27 cellular contexts compared by ENCODE assay signal in the genomic region with DNA sequence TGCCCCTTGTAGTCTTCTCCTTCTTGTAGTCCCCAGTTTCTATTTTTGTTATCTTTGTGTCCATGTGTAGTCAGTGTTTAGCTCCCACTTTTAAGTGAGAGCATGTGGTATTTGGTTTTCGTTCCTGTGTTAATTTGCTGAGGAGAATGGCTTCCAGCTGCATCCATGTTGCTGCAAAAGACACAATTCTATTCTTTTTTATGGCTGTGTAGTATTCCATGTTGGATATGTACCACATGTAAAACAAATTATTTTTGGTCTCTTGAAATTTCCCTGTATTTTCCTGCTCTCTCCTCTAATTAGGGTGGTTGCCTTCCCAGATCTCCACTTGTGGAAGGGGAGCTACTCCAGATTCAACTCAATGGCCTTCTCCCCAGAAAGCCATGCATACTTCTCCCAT.
DNase-seq lines count a peak whose midpoint lies in the region; ATAC-seq, FAIRE-seq and TF ChIP-seq lines count a peak whose summit lies in the region.
"Had no signal": no experiment of that assay in that cellular context is flagged by ENCODE, and none has a peak within 500 bp of the region (broad histone marks: within the 10 kb centered on the region; RNA-seq: fewer than 3 reads in every experiment).

No MANE protein-coding gene starts in this region.

- H3K36me3 ChIP-seq in IMR-90 (ENCODE audit: control insufficient read depth, insufficient read depth, low read length) (no peaks in the 10 kb centered on the region), H1 (ENCODE audit: control insufficient read depth in 2 of 4, insufficient read depth in 4 of 4, low read length in 3 of 4) (no peaks in the 10 kb centered on the region)
- H3K36me3 ChIP-seq: BE2C, BLaER1 had no signal

- ATAC-seq in IMR-90 (ENCODE audit: low read depth), result no peak
- ATAC-seq in HG02623 (IDR thresholded peaks at IDR 0.05; ENCODE audit: unreplicated experiment), result no peak
- ATAC-seq: GM12878 had no signal

- H2BK15ac ChIP-seq in IMR-90 (ENCODE audit: low read depth, low read length) (no peak overlapping the region), H1 (ENCODE audit: low read length) (no peak overlapping the region)

- CTCF ChIA-PET in IMR-90 (lab: Yijun Ruan, JAX) (no interaction called here), H1 (lab: Charles Lee; ENCODE audit: partially characterized antibody) (interaction anchor here (0.8 to 1.3 kb wide), 4 partner anchors 9 to 329 kb away, joined by 3 to 5 read pairs (median 3); no protein-coding TSS in a partner anchor)

- H3K79me1 ChIP-seq in IMR-90 (ENCODE audit: low read depth in 1 of 2, low read length in 2 of 2) (no peaks in the 10 kb centered on the region), H1 (ENCODE audit: low read depth, low read length) (no peaks in the 10 kb centered on the region)

- no TSS peak for BruUV-seq in IMR-90 (replicated peaks; lab: Mats Ljungman, UMichigan)

- TF ChIP-seq RAD21 in IMR-90 (IDR thresholded peaks at IDR 0.05; ENCODE audit: low read length) (no peak), H1 (IDR thresholded peaks at IDR 0.05 in 1 of 2, conservative IDR thresholded peaks at IDR 0.05 in 1 of 2; ENCODE audit: low read depth in 2 of 2, low read length in 2 of 2) (no peak)

- peaks cover 6% of the 10 kb centered on the region for H3K9me3 Mint-ChIP-seq in activated naive CD4-positive, alpha-beta T cell treated with anti-CD3 and anti-CD28 coated beads, Interleukin-2, amount 50 U/mL, for 24 hours

- H3K9ac ChIP-seq in IMR-90 (ENCODE audit: low read depth, low read length) (no peak overlapping the region), H1 (replicated peaks in 1 of 4; ENCODE audit: extremely low read depth in 1 of 4, low read depth in 3 of 4, low read length in 3 of 4) (no peak overlapping the region)
- H3K9ac ChIP-seq: BLaER1 had no signal

- no peak overlapping the region for H2AK5ac ChIP-seq in IMR-90 (ENCODE audit: low read depth, low read length)
- H2AK5ac ChIP-seq in H1 (ENCODE audit: low read depth, low read length), result no peak overlapping the region

- dilution Hi-C loops in IMR-90 (cut with HindIII; ENCODE audit: low sequenced_read_pairs, unreplicated experiment), result no loop called here

- H3K4me3 Mint-ChIP-seq in activated naive CD4-positive, alpha-beta T cell treated with anti-CD3 and anti-CD28 coated beads, Interleukin-2, amount 50 U/mL, for 24 hours, result peak overlapping the region; percentile 15
- H3K4me3 Mint-ChIP-seq: CD14-positive monocyte; CD4-positive, alpha-beta memory T cell; CD8-positive, alpha-beta memory T cell had no signal

- H3K4me2 ChIP-seq in IMR-90 (ENCODE audit: low read depth, low read length), result no peak overlapping the region
- H3K4me2 ChIP-seq in H1 (ENCODE audit: insufficient read depth in 1 of 2, low read depth in 2 of 2, low read length in 2 of 2), result no peak overlapping the region
- H3K4me2 ChIP-seq: BLaER1 had no signal

- H3K27me3 Mint-ChIP-seq in activated naive CD4-positive, alpha-beta T cell treated with anti-CD3 and anti-CD28 coated beads, Interleukin-2, amount 50 U/mL, for 24 hours, result peaks cover under 1% of the 10 kb centered on the region
- H3K27me3 Mint-ChIP-seq: CD4-positive, CD25-positive, alpha-beta regulatory T cell had no signal

- H2BK120ac ChIP-seq in IMR-90 (ENCODE audit: low read depth, low read length) (no peak overlapping the region), H1 (replicated peaks; ENCODE audit: low read depth, low read length) (no peak overlapping the region)

- H3K23ac ChIP-seq in IMR-90 (ENCODE audit: low read depth, low read length) (no peak overlapping the region), H1 (ENCODE audit: insufficient read length) (no peak overlapping the region)

- no peak overlapping the region for H3K4me3 ChIP-seq in IMR-90 (ENCODE audit: insufficient read depth, low read depth, low read length)
- no peak overlapping the region for H3K4me3 ChIP-seq in H1 (ENCODE audit: extremely low read depth in 1 of 4, insufficient read depth in 2 of 4, low read depth in 3 of 4, low read length in 4 of 4)
- H3K4me3 ChIP-seq: BLaER1, GM12878 had no signal

- no peaks in the 10 kb centered on the region for H3K27me3 ChIP-seq in IMR-90 (ENCODE audit: control insufficient read depth, insufficient read depth, low read length)
- H3K27me3 ChIP-seq in H1 (replicated peaks in 1 of 4; ENCODE audit: control insufficient read depth in 3 of 4, extremely low read depth in 1 of 4, insufficient read depth in 3 of 4, low read length in 3 of 4), result no peaks in the 10 kb centered on the region
- H3K27me3 ChIP-seq: BE2C, BLaER1 had no signal

- H3K4ac ChIP-seq in IMR-90 (ENCODE audit: low read depth, low read length), result no peak overlapping the region
- no peak overlapping the region for H3K4ac ChIP-seq in H1 (replicated peaks; ENCODE audit: insufficient read length, low read depth, low read length)

- H3K18ac ChIP-seq in IMR-90 (ENCODE audit: low read depth, low read length) (no peak overlapping the region), H1 (ENCODE audit: extremely low read depth, low read length) (no peak overlapping the region)

- no peaks in the 10 kb centered on the region; a peak in 1 of 4 replicates for H3K79me2 ChIP-seq in H1 (ENCODE audit: control insufficient read depth in 1 of 2, insufficient read depth in 2 of 2, low read length in 2 of 2)

- H4K91ac ChIP-seq in IMR-90 (ENCODE audit: insufficient read depth, low read depth, low read length), result no peak overlapping the region
- no peak overlapping the region for H4K91ac ChIP-seq in H1 (replicated peaks; ENCODE audit: insufficient read length, low read length)

- POLR2A ChIA-PET in IMR-90 (lab: Charles Lee; ENCODE audit: unreplicated experiment), result no interaction called here
- POLR2A ChIA-PET in H1 (lab: Charles Lee; ENCODE audit: partially characterized antibody), result interaction anchor here (0.6 kb wide), 1 partner anchor 252 kb away, joined by 3 read pairs; no protein-coding TSS in a partner anchor

- intact Hi-C loops in IMR-90 (cut with micrococcal nuclease), result no loop called here

- peaks cover 39% of the 10 kb centered on the region for H3K9me3 ChIP-seq in IMR-90 (ENCODE audit: control insufficient read depth, insufficient read depth, low read length)
- no peaks in the 10 kb centered on the region for H3K9me3 ChIP-seq in H1 (ENCODE audit: insufficient read depth in 2 of 2, low read depth in 1 of 2, low read length in 1 of 2)
- H3K9me3 ChIP-seq: BE2C, BLaER1 had no signal

- no peak for DNase-seq in activated naive CD4-positive, alpha-beta T cell treated with anti-CD3 and anti-CD28 coated beads, Interleukin-2, amount 50 U/mL, for 16 hours
- DNase-seq in IMR-90, result no peak
- no peak for DNase-seq in H1 (ENCODE audit: low read depth in 1 of 2, low spot score in 2 of 2)
- no peak for DNase-seq in NCI-H2107 (lab: John Stamatoyannopoulos, UW)
- no peak for DNase-seq in activated T-cell treated with anti-CD3 and anti-CD28 coated beads for 4 hours
- DNase-seq: ACHN; BE2C; C1 segment of cervical spinal cord; CD4-positive, alpha-beta memory T cell; CD4-positive, CD25-positive, alpha-beta regulatory T cell; CD8-positive, alpha-beta memory T cell; COR-L47; DMS 273 treated with DMSO at 0.1 percent for 48 hours; DMS153; DMS53; DMS79; DND-41; EL; GDM1 had no signal

- no peak for FAIRE-seq in H1 (lab: Jason Lieb, UNC)
- FAIRE-seq: GM12878, GM12892, GM18507 had no signal

- no peak for TF ChIP-seq CTCF in IMR-90 (conservative IDR thresholded peaks at IDR 0.05; ENCODE audit: low read depth, low read length)
- TF ChIP-seq CTCF in H1 (IDR thresholded peaks at IDR 0.05; ENCODE audit: control extremely low read depth in 1 of 3, insufficient read depth in 1 of 3, low read depth in 1 of 3, low read length in 3 of 3), result no peak

- H3K56ac ChIP-seq in IMR-90 (ENCODE audit: extremely low read depth, insufficient read depth, low read length) (no peak overlapping the region), H1 (replicated peaks; ENCODE audit: insufficient read length, low read depth, low read length) (no peak overlapping the region)

- H2BK12ac ChIP-seq in H1 (ENCODE audit: low read depth, low read length), result no peak overlapping the region

- TF ChIP-seq POLR2A in IMR-90 (IDR thresholded peaks at IDR 0.05; ENCODE audit: low read depth, low read length) (no peak), H1 (IDR thresholded peaks at IDR 0.05; ENCODE audit: control extremely low read depth in 1 of 2, low read depth in 2 of 2, low read length in 2 of 2) (no peak)

- H3K27ac Mint-ChIP-seq in activated naive CD4-positive, alpha-beta T cell treated with anti-CD3 and anti-CD28 coated beads, Interleukin-2, amount 50 U/mL, for 24 hours, result no peak overlapping the region
- H3K27ac Mint-ChIP-seq: CD4-positive, alpha-beta memory T cell; CD4-positive, CD25-positive, alpha-beta regulatory T cell; CD8-positive, alpha-beta memory T cell had no signal

- H3K36me3 Mint-ChIP-seq in activated naive CD4-positive, alpha-beta T cell treated with anti-CD3 and anti-CD28 coated beads, Interleukin-2, amount 50 U/mL, for 24 hours, result peaks cover 3% of the 10 kb centered on the region
- H3K36me3 Mint-ChIP-seq: CD14-positive monocyte; CD4-positive, alpha-beta memory T cell; CD4-positive, CD25-positive, alpha-beta regulatory T cell had no signal

- no peak overlapping the region for H3K27ac ChIP-seq in IMR-90 (ENCODE audit: insufficient read depth, low read length)
- no peak overlapping the region for H3K27ac ChIP-seq in H1 (ENCODE audit: low read depth, low read length)
- H3K27ac ChIP-seq: 22Rv1, BLaER1 had no signal

- H4K5ac ChIP-seq in IMR-90 (ENCODE audit: low read depth, low read length), result no peak overlapping the region
- H4K5ac ChIP-seq in H1 (ENCODE audit: insufficient read length, low read depth, low read length), result no peak overlapping the region

- H4K8ac ChIP-seq in IMR-90 (ENCODE audit: low read depth in 2 of 2, low read length in 2 of 2), result no peak overlapping the region
- H4K8ac ChIP-seq in H1 (ENCODE audit: extremely low read depth, insufficient read depth, low read length), result no peak overlapping the region

- H4K20me1 ChIP-seq in IMR-90 (ENCODE audit: insufficient read depth, low read length), result no peaks in the 10 kb centered on the region
- no peaks in the 10 kb centered on the region for H4K20me1 ChIP-seq in H1 (replicated peaks in 1 of 2; ENCODE audit: control insufficient read depth in 1 of 2, insufficient read depth in 2 of 2, low read length in 2 of 2)
- H4K20me1 ChIP-seq: BLaER1 had no signal

- peak overlapping the region; percentile 32 for H2AFZ ChIP-seq in IMR-90 (replicated peaks; ENCODE audit: low read length, poor library complexity)
- H2AFZ ChIP-seq in H1 (ENCODE audit: low read length), result no peak overlapping the region

- H2BK20ac ChIP-seq in IMR-90 (ENCODE audit: low read depth, low read length) (no peak overlapping the region), H1 (ENCODE audit: low read length) (0 out of 2 replicates have a peak overlapping the region, but pooled peaks have one; percentile 48)

- H3K4me1 ChIP-seq in IMR-90 (ENCODE audit: control insufficient read depth, insufficient read depth, low read length) (no peaks in the 10 kb centered on the region), H1 (replicated peaks in 1 of 4; ENCODE audit: control insufficient read depth in 3 of 4, insufficient read depth in 4 of 4, low read length in 3 of 4) (peaks cover 3 to 9% (median 8%) of the 10 kb centered on the region in 4 experiments; a peak in 5 of 7 replicates)
- H3K4me1 ChIP-seq: BE2C had no signal

- H2BK5ac ChIP-seq in IMR-90 (ENCODE audit: low read depth, low read length, poor library complexity, severe bottlenecking) (no peak overlapping the region), H1 (ENCODE audit: low read depth, low read length) (no peak overlapping the region)

- no peak overlapping the region for H2AK9ac ChIP-seq in IMR-90 (replicated peaks; ENCODE audit: low read depth, low read length, poor library complexity)

- TF ChIP-seq EP300 in H1 (IDR thresholded peaks at IDR 0.05; ENCODE audit: borderline replicate concordance in 1 of 2, low read depth in 2 of 2, low read length in 2 of 2), result no peak

- H3K14ac ChIP-seq in IMR-90 (replicated peaks; ENCODE audit: low read depth, low read length) (no peak overlapping the region), H1 (ENCODE audit: insufficient read length) (no peak overlapping the region)

- in situ Hi-C loops in IMR-90 (cut with MboI; ENCODE audit: low sequenced_read_pairs), result no loop called here

- no peaks in the 10 kb centered on the region for H3K9me1 ChIP-seq in IMR-90 (ENCODE audit: insufficient read depth, low read length)

- H3K23me2 ChIP-seq in H1 (ENCODE audit: low read depth, low read length), result no peaks in the 10 kb centered on the region

- H3K4me1 Mint-ChIP-seq in activated naive CD4-positive, alpha-beta T cell treated with anti-CD3 and anti-CD28 coated beads, Interleukin-2, amount 50 U/mL, for 24 hours, result peaks cover 11% of the 10 kb centered on the region

- WGBS in IMR-90 (ENCODE audit: extremely low coverage in 2 of 2, insufficient read length in 1 of 2), 2 experiments, result no CpG with 5 or more reads among the region's 1 CpG
- 100% methylated on average over 1 of the region's 1 CpG; no CpG with 5 or more reads in 1 of the 2 experiments for WGBS in H1 (ENCODE audit: extremely low coverage in 1 of 2, insufficient coverage in 1 of 2, insufficient read length in 1 of 2, insufficient replicate concordance in 2 of 2, low coverage in 1 of 2, low lambda C conversion rate in 2 of 2, missing lambda C conversion rate in 1 of 2), 2 experiments
